Comparison of ENCODE assay signal across 15 cellular contexts in genomic region chr14:30872602-30873001, GRCh38. TPM values are rescaled to one million over a fixed set of nuclear protein-coding genes. Genes with fewer than 3 reads are reported as not detected.
DNase-seq lines count a peak whose midpoint lies in the region; ATAC-seq and TF ChIP-seq lines count a peak whose summit lies in the region.
"Had no signal": no experiment of that assay in that cellular context is flagged by ENCODE, and none has a peak within 500 bp of the region (broad histone marks: within the 10 kb centered on the region; RNA-seq: fewer than 3 reads in every experiment).

No MANE protein-coding gene starts in this region.

- no peak overlapping the region for H3K4me3 ChIP-seq in neural progenitor cell
- H3K4me3 ChIP-seq in heart left ventricle, result no peak overlapping the region

- H3K4me2 ChIP-seq in neural progenitor cell, result no peak overlapping the region

- H3K27ac ChIP-seq in neural progenitor cell (no peak overlapping the region), heart left ventricle (no peak overlapping the region)
- H3K27ac ChIP-seq: RWPE1 had no signal

- TF ChIP-seq POLR2A in heart left ventricle (IDR thresholded peaks at IDR 0.05), result no peak

- WGBS in heart left ventricle, 4 donors, result 80 to 94% (median 86%) methylated on average over 1 of the region's 1 CpG

- H3F3A ChIP-seq in neural progenitor cell (ENCODE audit: low read depth), result peaks cover 13% of the 10 kb centered on the region

- no peak overlapping the region for H2AFZ ChIP-seq in neural progenitor cell (replicated peaks)

- intact Hi-C loops in heart left ventricle (cut with DNase I), result no loop called here

- H3K27me3 Mint-ChIP-seq in IgD-negative memory B cell (peaks cover 3% of the 10 kb centered on the region), brain (peaks cover 28% of the 10 kb centered on the region), neural progenitor cell (ENCODE audit: insufficient read depth, low read depth) (peaks cover 29% of the 10 kb centered on the region)

- H3K4me1 Mint-ChIP-seq in IgD-negative memory B cell, result peaks cover 27 to 35% (median 34%) of the 10 kb centered on the region in 3 donors
- peaks cover 45% of the 10 kb centered on the region for H3K4me1 Mint-ChIP-seq in brain
- H3K4me1 Mint-ChIP-seq in neural progenitor cell, result peaks cover 11% of the 10 kb centered on the region

- no peaks in the 10 kb centered on the region for H4K20me1 ChIP-seq in neural progenitor cell (ENCODE audit: low read depth)

- ATAC-seq in HG02588 (IDR thresholded peaks at IDR 0.05; ENCODE audit: unreplicated experiment) (no peak), heart left ventricle (no peak)
- ATAC-seq: PC-3 had no signal

- peak; percentile 30 for DNase-seq in ELF-1 (ENCODE audit: low read depth, low spot score)
- DNase-seq in neural progenitor cell (ENCODE audit: low spot score), result peak; percentile 10
- no peak for DNase-seq in heart left ventricle
- DNase-seq in hypothalamus (lab: John Stamatoyannopoulos, UW), result no peak
- DNase-seq: ACHN, AML-193, NCI-H1436 treated with DMSO at 0.1 percent for 48 hours, NCI-H345, NCI-H526, PC-3 had no signal

- peak overlapping the region in 2 of 3 donors; percentile 38 to 73 for H3K27ac Mint-ChIP-seq in IgD-negative memory B cell
- no peak overlapping the region for H3K27ac Mint-ChIP-seq in brain
- H3K27ac Mint-ChIP-seq in neural progenitor cell, result no peak overlapping the region
- H3K27ac Mint-ChIP-seq: CD14-positive monocyte had no signal

- TF ChIP-seq CTCF in brain (conservative IDR thresholded peaks at IDR 0.05), result no peak
- TF ChIP-seq CTCF in neural progenitor cell (IDR thresholded peaks at IDR 0.05), result no peak
- TF ChIP-seq CTCF in heart left ventricle (IDR thresholded peaks at IDR 0.05), result no peak

- H3K79me2 ChIP-seq in neural progenitor cell (ENCODE audit: low read depth), result no peaks in the 10 kb centered on the region

- H3K36me3 ChIP-seq in neural progenitor cell (no peaks in the 10 kb centered on the region), heart left ventricle (no peaks in the 10 kb centered on the region)

- peaks cover 11% of the 10 kb centered on the region for H3K4me1 ChIP-seq in neural progenitor cell
- H3K4me1 ChIP-seq in heart left ventricle, result peaks cover 0 to 21% (median 14%) of the 10 kb centered on the region in 12 donors

- H3K9me3 ChIP-seq in neural progenitor cell (ENCODE audit: low read depth) (no peaks in the 10 kb centered on the region), heart left ventricle (no peaks in the 10 kb centered on the region)

- peak overlapping the region in 3 of 4 donors; percentile 78 to 92 (median 91) for H3K4me3 Mint-ChIP-seq in IgD-negative memory B cell
- peak overlapping the region in 3 of 5 experiments; percentile 21 to 76 (median 61) for H3K4me3 Mint-ChIP-seq in brain
- no peak overlapping the region for H3K4me3 Mint-ChIP-seq in neural progenitor cell

- H3K9me3 Mint-ChIP-seq in IgD-negative memory B cell, result no peaks in the 10 kb centered on the region
- H3K9me3 Mint-ChIP-seq in brain, result no peaks in the 10 kb centered on the region
- no peaks in the 10 kb centered on the region for H3K9me3 Mint-ChIP-seq in neural progenitor cell

- no peak overlapping the region for H3K9ac ChIP-seq in neural progenitor cell

- H3K27me3 ChIP-seq in neural progenitor cell, result peaks cover 49% of the 10 kb centered on the region
- H3K27me3 ChIP-seq in heart left ventricle, result peaks cover 11 to 48% (median 41%) of the 10 kb centered on the region in 9 donors

- peaks cover 3% of the 10 kb centered on the region for H3K36me3 Mint-ChIP-seq in IgD-negative memory B cell
- H3K36me3 Mint-ChIP-seq in brain, result no peaks in the 10 kb centered on the region
- peaks cover 1% of the 10 kb centered on the region for H3K36me3 Mint-ChIP-seq in neural progenitor cell

RNA-seq across cellular contexts. Expression of gene COCH, which starts 1.8 kb away (rescaled TPM):
- polyA plus RNA-seq in IgD-negative memory B cell (189 TPM), brain (ENCODE audit: insufficient read depth, low read depth, low replicate concordance) (43.7 TPM), heart left ventricle (under 1 TPM; 0.36 to 0.50 TPM)
- total RNA-seq in neural progenitor cell (ENCODE audit: low replicate concordance) (23.1 and 31.1 TPM in 2 replicates), heart left ventricle (1 to 10 TPM in 5 of 9 donors, under 1 TPM in 4; 0.23 to 1.6 (median 1.0) TPM)

Comparison
In these comparisons a context has a peak if more than half of its experiments do, and no peak if none do; other contexts are left out.
1. DNase-seq: peak in ELF-1 (single experiment) and neural progenitor cell (single experiment); none in heart left ventricle (0 of 5) and hypothalamus (0 of 51).
2. H3K27ac Mint-ChIP-seq: peak in IgD-negative memory B cell (2 of 3); none in brain (0 of 5) and neural progenitor cell (single experiment).
3. RNA of gene COCH, which starts 1.8 kb away (polyA plus RNA-seq): 189 TPM in IgD-negative memory B cell (single experiment) and 43.7 TPM in brain (single experiment); 0.36 to 0.50 TPM in heart left ventricle; every median in the first group is over 10 times any median in the second.